Comparison of ENCODE assay signal across 12 cellular contexts in the genomic region with DNA sequence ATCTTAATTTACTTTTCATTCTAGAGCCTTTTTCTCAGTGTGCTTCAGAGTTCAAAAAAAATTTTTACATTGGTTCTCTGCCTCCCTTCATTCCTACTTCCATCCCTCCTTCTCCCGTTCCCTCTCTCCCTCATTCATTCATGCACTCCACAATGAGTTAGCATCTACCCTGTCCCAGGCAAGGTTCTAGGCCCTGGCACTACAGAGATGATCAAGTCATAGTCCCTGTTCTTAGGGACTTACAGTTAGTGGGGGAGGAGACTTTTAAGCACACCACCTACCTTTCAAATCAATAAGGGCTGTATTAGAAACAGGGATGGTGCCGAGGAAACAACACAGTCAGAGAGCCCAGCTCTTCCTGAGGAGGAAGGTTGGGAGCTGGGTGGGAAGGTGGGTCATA. TPM values are rescaled to one million over a fixed set of nuclear protein-coding genes. Genes with fewer than 3 reads are reported as not detected.
DNase-seq lines count a peak whose midpoint lies in the region; ATAC-seq lines count a peak whose summit lies in the region.
"Had no signal": no experiment of that assay in that cellular context is flagged by ENCODE, and none has a peak within 500 bp of the region (broad histone marks: within the 10 kb centered on the region; RNA-seq: fewer than 3 reads in every experiment).

No MANE protein-coding gene starts in this region.

- peaks cover 71% of the 10 kb centered on the region for H3K4me1 Mint-ChIP-seq in activated CD4-positive, alpha-beta T cell treated with anti-CD3 and anti-CD28 coated beads for 36 hours
- H3K4me1 Mint-ChIP-seq in central memory CD8-positive, alpha-beta T cell: peaks cover 70% of the 10 kb centered on the region
- peaks cover 33 to 71% of the 10 kb centered on the region in 2 donors for H3K4me1 Mint-ChIP-seq in stimulated activated naive B cell treated with anti-CD40 and anti-IgM and Interleukin-4, amounts not matched to agents 10 μg/mL and 1 μg/mL and 100 μg/mL, for 72 hours

- CTCF ChIA-PET in activated CD4-positive, alpha-beta T cell treated with anti-CD3 and anti-CD28 coated beads for 36 hours (lab: Charles Lee): interaction anchor here (0.6 to 3.6 kb wide), 4 partner anchors 38 to 137 kb away, joined by 3 to 16 read pairs (median 4); partner anchors contain the start of gene MAP3K5

- no peaks in the 10 kb centered on the region for H3K36me3 Mint-ChIP-seq in activated CD4-positive, alpha-beta T cell treated with anti-CD3 and anti-CD28 coated beads for 36 hours (ENCODE audit: low read depth)
- H3K36me3 Mint-ChIP-seq in central memory CD8-positive, alpha-beta T cell (ENCODE audit: insufficient read depth): peaks cover 12% of the 10 kb centered on the region
- peaks cover 5% of the 10 kb centered on the region in 2 donors for H3K36me3 Mint-ChIP-seq in stimulated activated naive B cell treated with anti-CD40 and anti-IgM and Interleukin-4, amounts not matched to agents 10 μg/mL and 1 μg/mL and 100 μg/mL, for 72 hours

- H3K27ac Mint-ChIP-seq in activated CD4-positive, alpha-beta T cell treated with anti-CD3 and anti-CD28 coated beads for 36 hours: peak overlapping the region; percentile 81
- peak overlapping the region; percentile 81 for H3K27ac Mint-ChIP-seq in central memory CD8-positive, alpha-beta T cell (ENCODE audit: low read depth)
- peak overlapping the region; percentile 66 for H3K27ac Mint-ChIP-seq in stimulated activated naive B cell treated with anti-CD40 and anti-IgM and Interleukin-4, amounts not matched to agents 10 μg/mL and 1 μg/mL and 100 μg/mL, for 72 hours

- POLR2A ChIA-PET in activated CD4-positive, alpha-beta T cell treated with anti-CD3 and anti-CD28 coated beads for 36 hours (lab: Charles Lee): no interaction called here

- ATAC-seq in activated CD4-positive, alpha-beta T cell treated with anti-CD3 and anti-CD28 coated beads for 36 hours: no peak
- peak; percentile 11 for ATAC-seq in HG03159 (IDR thresholded peaks at IDR 0.05; ENCODE audit: unreplicated experiment)
- no peak for ATAC-seq in central memory CD8-positive, alpha-beta T cell (replicated peaks; ENCODE audit: extremely low read depth, poor library complexity, severe bottlenecking)
- ATAC-seq in stimulated activated naive B cell treated with anti-CD40 and anti-IgM and Interleukin-4, amounts not matched to agents 10 μg/mL and 1 μg/mL and 100 μg/mL, for 72 hours (replicated peaks): no peak
- ATAC-seq: Panc1 had no signal

- no peaks in the 10 kb centered on the region for H3K9me3 Mint-ChIP-seq in activated CD4-positive, alpha-beta T cell treated with anti-CD3 and anti-CD28 coated beads for 36 hours (ENCODE audit: low read depth)
- no peaks in the 10 kb centered on the region for H3K9me3 Mint-ChIP-seq in central memory CD8-positive, alpha-beta T cell
- H3K9me3 Mint-ChIP-seq in stimulated activated naive B cell treated with anti-CD40 and anti-IgM and Interleukin-4, amounts not matched to agents 10 μg/mL and 1 μg/mL and 100 μg/mL, for 72 hours: no peaks in the 10 kb centered on the region

- no peaks in the 10 kb centered on the region for H3K27me3 Mint-ChIP-seq in activated CD4-positive, alpha-beta T cell treated with anti-CD3 and anti-CD28 coated beads for 36 hours
- H3K27me3 Mint-ChIP-seq in central memory CD8-positive, alpha-beta T cell: no peaks in the 10 kb centered on the region
- H3K27me3 Mint-ChIP-seq in stimulated activated naive B cell treated with anti-CD40 and anti-IgM and Interleukin-4, amounts not matched to agents 10 μg/mL and 1 μg/mL and 100 μg/mL, for 72 hours: no peaks in the 10 kb centered on the region

- no peak for DNase-seq in activated CD4-positive, alpha-beta T cell treated with anti-CD3 and anti-CD28 coated beads for 36 hours
- no peak for DNase-seq in activated CD4-positive, alpha-beta T cell treated with anti-CD3 and anti-CD28 coated beads, Interleukin-2, amount 50 U/mL, for 1 hour
- no peak for DNase-seq in central memory CD8-positive, alpha-beta T cell (ENCODE audit: low spot score in 2 of 2)
- no peak for DNase-seq in stimulated activated naive B cell treated with anti-CD40 and anti-IgM and Interleukin-4, amounts not matched to agents 10 μg/mL and 1 μg/mL and 100 μg/mL, for 72 hours
- DNase-seq in germinal center (ENCODE audit: low spot score) (no peak), SKM-1 treated with dmso at 0.1 percent for 144 hours (lab: John Stamatoyannopoulos, UW; ENCODE audit: unreplicated experiment) (no peak), EL (no peak)
- DNase-seq: activated CD4-positive, CD25-positive, alpha-beta regulatory T cell treated with anti-CD3 and anti-CD28 coated beads, Interleukin-2, amount 50 U/mL, for 72 hours; esophagus squamous epithelium; pancreas had no signal

- H3K4me3 Mint-ChIP-seq in activated CD4-positive, alpha-beta T cell treated with anti-CD3 and anti-CD28 coated beads for 36 hours: peak overlapping the region; percentile 42
- peak overlapping the region; percentile 60 for H3K4me3 Mint-ChIP-seq in central memory CD8-positive, alpha-beta T cell
- H3K4me3 Mint-ChIP-seq in stimulated activated naive B cell treated with anti-CD40 and anti-IgM and Interleukin-4, amounts not matched to agents 10 μg/mL and 1 μg/mL and 100 μg/mL, for 72 hours: peak overlapping the region; percentile 69 to 72

- intact Hi-C loops in activated CD4-positive, alpha-beta T cell treated with anti-CD3 and anti-CD28 coated beads for 36 hours (cut with DNase I, micrococcal nuclease): loop anchor here (1.0 to 5.0 kb wide), 5 partner anchors 31 to 465 kb away; partner anchors contain the start of genes MAP3K5 (in 2 of the 2) and IFNGR1 (in 1 of the 2)

RNA-seq across cellular contexts. Expression of gene MAP3K5, which starts 40.3 kb away (rescaled TPM):
- 1 to 10 TPM; 6.7 to 7.3 TPM for total RNA-seq in activated CD4-positive, alpha-beta T cell treated with anti-CD3 and anti-CD28 coated beads for 36 hours
